1 cellular context compared by ENCODE assay signal in the genomic region with DNA sequence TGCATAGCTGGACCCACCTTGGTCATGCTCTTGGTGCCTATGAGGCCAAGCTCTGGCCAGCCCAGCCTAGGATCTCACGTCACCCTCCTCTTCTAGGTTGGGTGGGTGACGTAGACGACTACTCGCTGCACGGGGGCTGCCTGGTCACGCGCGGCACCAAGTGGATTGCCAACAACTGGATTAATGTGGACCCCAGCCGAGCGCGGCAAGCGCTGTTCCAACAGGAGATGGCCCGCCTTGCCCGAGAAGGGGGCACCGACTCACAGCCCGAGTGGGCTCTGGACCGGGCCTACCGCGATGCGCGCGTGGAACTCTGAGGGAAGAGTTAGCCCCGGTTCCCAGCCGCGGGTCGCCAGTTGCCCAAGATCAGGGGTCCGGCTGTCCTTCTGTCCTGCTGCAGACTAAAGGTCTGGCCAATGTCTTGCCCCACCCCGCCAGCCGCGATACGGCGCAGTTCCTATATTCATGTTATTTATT.
TF ChIP-seq lines count a peak whose summit lies in the region.

No MANE protein-coding gene starts in this region.

TF ChIP-seq in HepG2, 621 proteins besides CTCF, POLR2A, EP300 and RAD21 (continued from another document and continues in another):
- TF ChIP-seq, protein P1, sequence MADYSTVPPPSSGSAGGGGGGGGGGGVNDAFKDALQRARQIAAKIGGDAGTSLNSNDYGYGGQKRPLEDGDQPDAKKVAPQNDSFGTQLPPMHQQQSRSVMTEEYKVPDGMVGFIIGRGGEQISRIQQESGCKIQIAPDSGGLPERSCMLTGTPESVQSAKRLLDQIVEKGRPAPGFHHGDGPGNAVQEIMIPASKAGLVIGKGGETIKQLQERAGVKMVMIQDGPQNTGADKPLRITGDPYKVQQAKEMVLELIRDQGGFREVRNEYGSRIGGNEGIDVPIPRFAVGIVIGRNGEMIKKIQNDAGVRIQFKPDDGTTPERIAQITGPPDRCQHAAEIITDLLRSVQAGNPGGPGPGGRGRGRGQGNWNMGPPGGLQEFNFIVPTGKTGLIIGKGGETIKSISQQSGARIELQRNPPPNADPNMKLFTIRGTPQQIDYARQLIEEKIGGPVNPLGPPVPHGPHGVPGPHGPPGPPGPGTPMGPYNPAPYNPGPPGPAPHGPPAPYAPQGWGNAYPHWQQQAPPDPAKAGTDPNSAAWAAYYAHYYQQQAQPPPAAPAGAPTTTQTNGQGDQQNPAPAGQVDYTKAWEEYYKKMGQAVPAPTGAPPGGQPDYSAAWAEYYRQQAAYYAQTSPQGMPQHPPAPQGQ (CRISPR knock-in tag; IDR thresholded peaks at IDR 0.05; ENCODE audit: borderline replicate concordance): no peak
- no peak for TF ChIP-seq NONO (IDR thresholded peaks at IDR 0.05)
- no peak for TF ChIP-seq NONO (CRISPR knock-in tag; conservative IDR thresholded peaks at IDR 0.05)
- TF ChIP-seq ZNF691 (CRISPR knock-in tag; IDR thresholded peaks at IDR 0.05; ENCODE audit: borderline replicate concordance, low read depth): peak; percentile 7; the same call in 1 of the 2 replicates
- TF ChIP-seq XBP1 (CRISPR knock-in tag; IDR thresholded peaks at IDR 0.05): 0 out of 2 replicates have a peak, but pooled peaks have one; percentile 29
- TF ChIP-seq ZNF547 (CRISPR knock-in tag; IDR thresholded peaks at IDR 0.05): no peak
- TF ChIP-seq, protein P2, sequence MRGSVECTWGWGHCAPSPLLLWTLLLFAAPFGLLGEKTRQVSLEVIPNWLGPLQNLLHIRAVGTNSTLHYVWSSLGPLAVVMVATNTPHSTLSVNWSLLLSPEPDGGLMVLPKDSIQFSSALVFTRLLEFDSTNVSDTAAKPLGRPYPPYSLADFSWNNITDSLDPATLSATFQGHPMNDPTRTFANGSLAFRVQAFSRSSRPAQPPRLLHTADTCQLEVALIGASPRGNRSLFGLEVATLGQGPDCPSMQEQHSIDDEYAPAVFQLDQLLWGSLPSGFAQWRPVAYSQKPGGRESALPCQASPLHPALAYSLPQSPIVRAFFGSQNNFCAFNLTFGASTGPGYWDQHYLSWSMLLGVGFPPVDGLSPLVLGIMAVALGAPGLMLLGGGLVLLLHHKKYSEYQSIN (CRISPR knock-in tag; IDR thresholded peaks at IDR 0.05; ENCODE audit: borderline replicate concordance): no peak
- no peak for TF ChIP-seq THYN1 (CRISPR knock-in tag; IDR thresholded peaks at IDR 0.05; ENCODE audit: borderline replicate concordance, low read depth)
- TF ChIP-seq ZNF709 (CRISPR knock-in tag; IDR thresholded peaks at IDR 0.05): no peak
- TF ChIP-seq ZHX2 (IDR thresholded peaks at IDR 0.05; ENCODE audit: low read depth): no peak
- TF ChIP-seq ZHX2 (CRISPR knock-in tag; IDR thresholded peaks at IDR 0.05; ENCODE audit: borderline replicate concordance): 0 out of 2 replicates have a peak, but pooled peaks have one; percentile 82
- peak; percentile 71 for TF ChIP-seq ZNF510 (CRISPR knock-in tag; IDR thresholded peaks at IDR 0.05; ENCODE audit: low read depth)
- no peak for TF ChIP-seq ZNF317 (CRISPR knock-in tag; IDR thresholded peaks at IDR 0.05)
- TF ChIP-seq JUN (CRISPR knock-in tag; IDR thresholded peaks at IDR 0.05): no peak
- TF ChIP-seq, protein P3, sequence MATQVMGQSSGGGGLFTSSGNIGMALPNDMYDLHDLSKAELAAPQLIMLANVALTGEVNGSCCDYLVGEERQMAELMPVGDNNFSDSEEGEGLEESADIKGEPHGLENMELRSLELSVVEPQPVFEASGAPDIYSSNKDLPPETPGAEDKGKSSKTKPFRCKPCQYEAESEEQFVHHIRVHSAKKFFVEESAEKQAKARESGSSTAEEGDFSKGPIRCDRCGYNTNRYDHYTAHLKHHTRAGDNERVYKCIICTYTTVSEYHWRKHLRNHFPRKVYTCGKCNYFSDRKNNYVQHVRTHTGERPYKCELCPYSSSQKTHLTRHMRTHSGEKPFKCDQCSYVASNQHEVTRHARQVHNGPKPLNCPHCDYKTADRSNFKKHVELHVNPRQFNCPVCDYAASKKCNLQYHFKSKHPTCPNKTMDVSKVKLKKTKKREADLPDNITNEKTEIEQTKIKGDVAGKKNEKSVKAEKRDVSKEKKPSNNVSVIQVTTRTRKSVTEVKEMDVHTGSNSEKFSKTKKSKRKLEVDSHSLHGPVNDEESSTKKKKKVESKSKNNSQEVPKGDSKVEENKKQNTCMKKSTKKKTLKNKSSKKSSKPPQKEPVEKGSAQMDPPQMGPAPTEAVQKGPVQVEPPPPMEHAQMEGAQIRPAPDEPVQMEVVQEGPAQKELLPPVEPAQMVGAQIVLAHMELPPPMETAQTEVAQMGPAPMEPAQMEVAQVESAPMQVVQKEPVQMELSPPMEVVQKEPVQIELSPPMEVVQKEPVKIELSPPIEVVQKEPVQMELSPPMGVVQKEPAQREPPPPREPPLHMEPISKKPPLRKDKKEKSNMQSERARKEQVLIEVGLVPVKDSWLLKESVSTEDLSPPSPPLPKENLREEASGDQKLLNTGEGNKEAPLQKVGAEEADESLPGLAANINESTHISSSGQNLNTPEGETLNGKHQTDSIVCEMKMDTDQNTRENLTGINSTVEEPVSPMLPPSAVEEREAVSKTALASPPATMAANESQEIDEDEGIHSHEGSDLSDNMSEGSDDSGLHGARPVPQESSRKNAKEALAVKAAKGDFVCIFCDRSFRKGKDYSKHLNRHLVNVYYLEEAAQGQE (IDR thresholded peaks at IDR 0.05; ENCODE audit: borderline replicate concordance in 1 of 2, low read depth in 1 of 2, low read length in 2 of 2): no peak
- no peak for TF ChIP-seq SOX6 (IDR thresholded peaks at IDR 0.05)
- TF ChIP-seq SOX6 (CRISPR knock-in tag; IDR thresholded peaks at IDR 0.05): no peak
- no peak for TF ChIP-seq ZNF891 (CRISPR knock-in tag; IDR thresholded peaks at IDR 0.05)
- TF ChIP-seq, protein P4, sequence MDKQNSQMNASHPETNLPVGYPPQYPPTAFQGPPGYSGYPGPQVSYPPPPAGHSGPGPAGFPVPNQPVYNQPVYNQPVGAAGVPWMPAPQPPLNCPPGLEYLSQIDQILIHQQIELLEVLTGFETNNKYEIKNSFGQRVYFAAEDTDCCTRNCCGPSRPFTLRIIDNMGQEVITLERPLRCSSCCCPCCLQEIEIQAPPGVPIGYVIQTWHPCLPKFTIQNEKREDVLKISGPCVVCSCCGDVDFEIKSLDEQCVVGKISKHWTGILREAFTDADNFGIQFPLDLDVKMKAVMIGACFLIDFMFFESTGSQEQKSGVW (CRISPR knock-in tag; IDR thresholded peaks at IDR 0.05; ENCODE audit: borderline replicate concordance): no peak
- no peak for TF ChIP-seq ZNF589 (CRISPR knock-in tag; conservative IDR thresholded peaks at IDR 0.05)
- no peak for TF ChIP-seq TMF1 (CRISPR knock-in tag; IDR thresholded peaks at IDR 0.05; ENCODE audit: low read depth)
- TF ChIP-seq MAFK (conservative IDR thresholded peaks at IDR 0.05 in 1 of 2, IDR thresholded peaks at IDR 0.05 in 1 of 2; ENCODE audit: low read length in 2 of 2): no peak
- TF ChIP-seq TARDBP (CRISPR knock-in tag; IDR thresholded peaks at IDR 0.05): no peak
- no peak for TF ChIP-seq ZNF766 (CRISPR knock-in tag; IDR thresholded peaks at IDR 0.05; ENCODE audit: borderline replicate concordance)
- no peak for TF ChIP-seq ZC3H13 (CRISPR knock-in tag; IDR thresholded peaks at IDR 0.05)
- TF ChIP-seq ELF4 (CRISPR knock-in tag; IDR thresholded peaks at IDR 0.05; ENCODE audit: borderline replicate concordance): no peak
- TF ChIP-seq ZNF670 (CRISPR knock-in tag; IDR thresholded peaks at IDR 0.05; ENCODE audit: borderline replicate concordance): peak; percentile 11; the same call in 1 of the 2 replicates
- TF ChIP-seq MIER3 (CRISPR knock-in tag; IDR thresholded peaks at IDR 0.05; ENCODE audit: borderline replicate concordance): no peak
- TF ChIP-seq, protein P5, sequence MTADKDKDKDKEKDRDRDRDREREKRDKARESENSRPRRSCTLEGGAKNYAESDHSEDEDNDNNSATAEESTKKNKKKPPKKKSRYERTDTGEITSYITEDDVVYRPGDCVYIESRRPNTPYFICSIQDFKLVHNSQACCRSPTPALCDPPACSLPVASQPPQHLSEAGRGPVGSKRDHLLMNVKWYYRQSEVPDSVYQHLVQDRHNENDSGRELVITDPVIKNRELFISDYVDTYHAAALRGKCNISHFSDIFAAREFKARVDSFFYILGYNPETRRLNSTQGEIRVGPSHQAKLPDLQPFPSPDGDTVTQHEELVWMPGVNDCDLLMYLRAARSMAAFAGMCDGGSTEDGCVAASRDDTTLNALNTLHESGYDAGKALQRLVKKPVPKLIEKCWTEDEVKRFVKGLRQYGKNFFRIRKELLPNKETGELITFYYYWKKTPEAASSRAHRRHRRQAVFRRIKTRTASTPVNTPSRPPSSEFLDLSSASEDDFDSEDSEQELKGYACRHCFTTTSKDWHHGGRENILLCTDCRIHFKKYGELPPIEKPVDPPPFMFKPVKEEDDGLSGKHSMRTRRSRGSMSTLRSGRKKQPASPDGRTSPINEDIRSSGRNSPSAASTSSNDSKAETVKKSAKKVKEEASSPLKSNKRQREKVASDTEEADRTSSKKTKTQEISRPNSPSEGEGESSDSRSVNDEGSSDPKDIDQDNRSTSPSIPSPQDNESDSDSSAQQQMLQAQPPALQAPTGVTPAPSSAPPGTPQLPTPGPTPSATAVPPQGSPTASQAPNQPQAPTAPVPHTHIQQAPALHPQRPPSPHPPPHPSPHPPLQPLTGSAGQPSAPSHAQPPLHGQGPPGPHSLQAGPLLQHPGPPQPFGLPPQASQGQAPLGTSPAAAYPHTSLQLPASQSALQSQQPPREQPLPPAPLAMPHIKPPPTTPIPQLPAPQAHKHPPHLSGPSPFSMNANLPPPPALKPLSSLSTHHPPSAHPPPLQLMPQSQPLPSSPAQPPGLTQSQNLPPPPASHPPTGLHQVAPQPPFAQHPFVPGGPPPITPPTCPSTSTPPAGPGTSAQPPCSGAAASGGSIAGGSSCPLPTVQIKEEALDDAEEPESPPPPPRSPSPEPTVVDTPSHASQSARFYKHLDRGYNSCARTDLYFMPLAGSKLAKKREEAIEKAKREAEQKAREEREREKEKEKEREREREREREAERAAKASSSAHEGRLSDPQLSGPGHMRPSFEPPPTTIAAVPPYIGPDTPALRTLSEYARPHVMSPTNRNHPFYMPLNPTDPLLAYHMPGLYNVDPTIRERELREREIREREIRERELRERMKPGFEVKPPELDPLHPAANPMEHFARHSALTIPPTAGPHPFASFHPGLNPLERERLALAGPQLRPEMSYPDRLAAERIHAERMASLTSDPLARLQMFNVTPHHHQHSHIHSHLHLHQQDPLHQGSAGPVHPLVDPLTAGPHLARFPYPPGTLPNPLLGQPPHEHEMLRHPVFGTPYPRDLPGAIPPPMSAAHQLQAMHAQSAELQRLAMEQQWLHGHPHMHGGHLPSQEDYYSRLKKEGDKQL (CRISPR knock-in tag; IDR thresholded peaks at IDR 0.05; ENCODE audit: low read depth): no peak
- no peak for TF ChIP-seq KLF13 (CRISPR knock-in tag; IDR thresholded peaks at IDR 0.05)
- no peak for TF ChIP-seq MTERF4 (CRISPR knock-in tag; IDR thresholded peaks at IDR 0.05)
- TF ChIP-seq IRX3 (CRISPR knock-in tag; IDR thresholded peaks at IDR 0.05; ENCODE audit: borderline replicate concordance, low read depth): no peak
- no peak for TF ChIP-seq CCDC6 (CRISPR knock-in tag; IDR thresholded peaks at IDR 0.05)
- TF ChIP-seq PHF8 (CRISPR knock-in tag; IDR thresholded peaks at IDR 0.05): no peak
- TF ChIP-seq ZFP90 (CRISPR knock-in tag; IDR thresholded peaks at IDR 0.05; ENCODE audit: borderline replicate concordance): 0 out of 2 replicates have a peak, but pooled peaks have one; percentile 57
- 0 out of 2 replicates have a peak, but pooled peaks have one; percentile 55 for TF ChIP-seq ZSCAN29 (CRISPR knock-in tag; conservative IDR thresholded peaks at IDR 0.05)
- no peak for TF ChIP-seq MTA1 (CRISPR knock-in tag; IDR thresholded peaks at IDR 0.05; ENCODE audit: borderline replicate concordance)
